15 cellular contexts compared by ENCODE assay signal in genomic region chr1:21258331-21259134, GRCh38. TPM values are rescaled to one million over a fixed set of nuclear protein-coding genes. Genes with fewer than 3 reads are reported as not detected.
DNase-seq lines count a peak whose midpoint lies in the region; ATAC-seq and TF ChIP-seq lines count a peak whose summit lies in the region.
"Had no signal": no experiment of that assay in that cellular context is flagged by ENCODE, and none has a peak within 500 bp of the region (broad histone marks: within the 10 kb centered on the region; RNA-seq: fewer than 3 reads in every experiment).

No MANE protein-coding gene starts in this region.

- intact Hi-C loops in adrenal gland (cut with DNase I) (loop anchor here in 1 of 2 donors (5.0 kb wide), 1 partner anchor 84 kb away; no protein-coding TSS in a partner anchor), uterus (cut with DNase I; ENCODE audit: low total_unique reads) (loop anchor here (5.0 kb wide), 1 partner anchor 109 kb away; no protein-coding TSS in a partner anchor)

- peaks cover 30 to 69% of the 10 kb centered on the region in 2 donors for H3K4me1 ChIP-seq in adrenal gland (replicated peaks in 1 of 2)
- H3K4me1 ChIP-seq in uterus = peaks cover 0 to 26% of the 10 kb centered on the region in 2 donors

- 85 to 91% (median 87%) methylated on average over 10 to 22 of the region's 22 CpGs for WGBS in adrenal gland, 4 donors

- no peak for ATAC-seq in HG03196 (IDR thresholded peaks at IDR 0.05; ENCODE audit: unreplicated experiment)
- ATAC-seq: GM12878, left cardiac atrium had no signal

- H3K27ac ChIP-seq in adrenal gland (peak overlapping the region in 3 of 5 donors; percentile 55 to 93 (median 70)), uterus (no peak overlapping the region)

- H3K9me3 ChIP-seq in adrenal gland (replicated peaks in 1 of 3) (no peaks in the 10 kb centered on the region), uterus (no peaks in the 10 kb centered on the region)
- H3K9me3 ChIP-seq: prostate gland had no signal

- H3K36me3 ChIP-seq in adrenal gland (replicated peaks in 1 of 2) (peaks cover 0 to 57% of the 10 kb centered on the region in 2 donors), uterus (no peaks in the 10 kb centered on the region)

- TF ChIP-seq POLR2A in adrenal gland (IDR thresholded peaks at IDR 0.05) (no peak), uterus (IDR thresholded peaks at IDR 0.05) (no peak)

- H3K27me3 ChIP-seq in adrenal gland (no peaks in the 10 kb centered on the region), uterus (no peaks in the 10 kb centered on the region)

- TF ChIP-seq CTCF in adrenal gland (IDR thresholded peaks at IDR 0.05) = no peak
- no peak for TF ChIP-seq CTCF in GM20000 (IDR thresholded peaks at IDR 0.05; ENCODE audit: extremely low read depth, missing control alignments)
- TF ChIP-seq CTCF in uterus (IDR thresholded peaks at IDR 0.05) = no peak

- peak; percentile 38 for DNase-seq in activated CD4-positive, alpha-beta T cell treated with anti-CD3 and anti-CD28 coated beads for 48 hours
- no peak for DNase-seq in activated CD4-positive, alpha-beta T cell treated with anti-CD3 and anti-CD28 coated beads for 4 hours
- peak; percentile 49 to 59 for DNase-seq in activated CD4-positive, alpha-beta T cell treated with anti-CD3 and anti-CD28 coated beads, Interleukin-2, amount 50 U/mL, for 48 hours
- no peak for DNase-seq in adrenal gland
- DNase-seq in stimulated activated CD8-positive, alpha-beta memory T cell treated with anti-CD3 and anti-CD28 coated beads, Interleukin-2, amount 100 ng/mL, for 48 hours (ENCODE audit: low read depth in 2 of 2) = peak; percentile 19 to 51
- DNase-seq in GM20000 (ENCODE audit: low spot score) = no peak
- DNase-seq in uterus = no peak
- DNase-seq: anterior cingulate cortex, hippocampal formation, left cardiac atrium, NCI-H187, NCI-H524 treated with DMSO at 0.1 percent for 48 hours had no signal

- no peak overlapping the region for H3K4me3 ChIP-seq in adrenal gland
- no peak overlapping the region for H3K4me3 ChIP-seq in uterus
- H3K4me3 ChIP-seq: GM12878, prostate gland had no signal

RNA-seq across cellular contexts. Expression of gene ECE1, which starts 31.7 kb away (rescaled TPM):
- total RNA-seq in adrenal gland (100 to 1,000 TPM; 173 to 588 (median 259) TPM), uterus (100 to 1,000 TPM in 1 of 4 donors, 10 to 100 TPM in 3; 45.6 to 175 (median 59.1) TPM)
- 100 to 1,000 TPM; 150 to 327 (median 176) TPM for polyA plus RNA-seq in adrenal gland

Comparison
In these comparisons a context has a peak if more than half of its experiments do, and no peak if none do; other contexts are left out.
1. DNase-seq: peak in activated CD4-positive, alpha-beta T cell treated with anti-CD3 and anti-CD28 coated beads for 48 hours (single experiment), activated CD4-positive, alpha-beta T cell treated with anti-CD3 and anti-CD28 coated beads, Interleukin-2, amount 50 U/mL, for 48 hours (2 of 2) and stimulated activated CD8-positive, alpha-beta memory T cell treated with anti-CD3 and anti-CD28 coated beads, Interleukin-2, amount 100 ng/mL, for 48 hours (2 of 2); none in activated CD4-positive, alpha-beta T cell treated with anti-CD3 and anti-CD28 coated beads for 4 hours (0 of 2), adrenal gland (0 of 7), GM20000 (single experiment) and uterus (0 of 2).
2. H3K27ac ChIP-seq: peak in adrenal gland (3 of 5); none in uterus (0 of 2).